8 cellular contexts compared by ENCODE assay signal in the genomic region with DNA sequence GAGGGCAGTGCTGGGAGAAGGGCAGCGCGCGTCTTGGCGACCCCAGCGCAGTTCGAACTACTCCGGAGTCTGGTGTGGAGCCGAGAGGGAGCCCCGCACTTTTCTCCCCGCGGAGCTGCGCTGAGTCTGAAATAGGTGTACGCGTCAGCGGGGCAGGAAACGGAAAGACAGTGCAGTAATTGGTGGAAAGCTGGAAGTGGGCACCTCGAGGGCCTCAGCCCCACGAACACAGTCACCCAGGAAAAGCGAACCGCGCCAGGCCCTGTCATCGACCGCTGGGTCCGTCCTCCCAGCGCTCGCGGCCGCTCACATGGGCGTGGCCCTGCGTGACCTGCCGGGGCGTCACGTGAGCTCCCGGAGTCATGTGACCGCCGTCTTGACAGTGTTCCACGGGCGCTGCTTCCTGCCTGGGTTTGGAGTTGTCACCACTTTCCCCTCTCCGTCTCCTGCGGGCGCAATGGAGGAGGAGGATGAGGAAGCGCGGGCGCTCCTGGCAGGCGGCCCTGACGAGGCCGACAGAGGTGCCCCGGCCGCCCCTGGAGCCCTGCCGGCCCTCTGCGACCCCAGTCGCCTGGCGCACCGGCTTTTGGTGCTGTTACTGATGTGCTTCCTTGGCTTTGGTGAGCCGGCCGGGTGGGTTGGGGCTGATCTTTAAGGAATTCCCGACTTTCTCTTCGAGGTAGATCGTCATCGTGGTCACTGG. TPM values are rescaled to one million over a fixed set of nuclear protein-coding genes. Genes with fewer than 3 reads are reported as not detected.
DNase-seq lines count a peak whose midpoint lies in the region; ATAC-seq and TF ChIP-seq lines count a peak whose summit lies in the region.

A gene with protein sequence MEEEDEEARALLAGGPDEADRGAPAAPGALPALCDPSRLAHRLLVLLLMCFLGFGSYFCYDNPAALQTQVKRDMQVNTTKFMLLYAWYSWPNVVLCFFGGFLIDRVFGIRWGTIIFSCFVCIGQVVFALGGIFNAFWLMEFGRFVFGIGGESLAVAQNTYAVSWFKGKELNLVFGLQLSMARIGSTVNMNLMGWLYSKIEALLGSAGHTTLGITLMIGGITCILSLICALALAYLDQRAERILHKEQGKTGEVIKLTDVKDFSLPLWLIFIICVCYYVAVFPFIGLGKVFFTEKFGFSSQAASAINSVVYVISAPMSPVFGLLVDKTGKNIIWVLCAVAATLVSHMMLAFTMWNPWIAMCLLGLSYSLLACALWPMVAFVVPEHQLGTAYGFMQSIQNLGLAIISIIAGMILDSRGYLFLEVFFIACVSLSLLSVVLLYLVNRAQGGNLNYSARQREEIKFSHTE (plus strand): TSS at position 359 of the 703 bp plus-strand sequence. CDS start 99 bp downstream, at position 458.

- 0% methylated on average over 40 to 50 of the region's 60 CpGs for WGBS in mesodermal cell (ENCODE audit: insufficient coverage in 2 of 2), 2 experiments

- no peaks in the 10 kb centered on the region for H3K9me3 ChIP-seq in OCI-LY1 (ENCODE audit: low read length)
- no peaks in the 10 kb centered on the region for H3K9me3 ChIP-seq in mesodermal cell (ENCODE audit: control insufficient read depth, low read length)

- no peaks in the 10 kb centered on the region for H3F3A ChIP-seq in OCI-LY1 (ENCODE audit: insufficient read depth, low read length)

- H3K9ac ChIP-seq in OCI-LY1 (ENCODE audit: low read length) = peak within 1 kb of the TSS; percentile 72

- H3K4me1 ChIP-seq in OCI-LY1 (ENCODE audit: insufficient read depth, low read length, severe bottlenecking) (peaks cover 35% of the 10 kb centered on the region), mesodermal cell (ENCODE audit: control insufficient read depth, insufficient read depth, low read length, poor library complexity, severe bottlenecking) (no peaks in the 10 kb centered on the region)

- no peaks in the 10 kb centered on the region for H3K27me3 ChIP-seq in OCI-LY1 (ENCODE audit: insufficient read depth, low read length)

- no peak within 1 kb of the TSS for H3K27ac ChIP-seq in OCI-LY1 (ENCODE audit: low read depth, low read length, poor library complexity, severe bottlenecking)
- no peak within 1 kb of the TSS for H3K27ac ChIP-seq in mesodermal cell (ENCODE audit: low read depth, low read length, severe bottlenecking)

- H3K79me2 ChIP-seq in OCI-LY1 (ENCODE audit: insufficient read depth, low read length) = peaks cover 32% of the 10 kb centered on the region

- in situ Hi-C loops in endometrial microvascular endothelial cells (cut with HindIII; ENCODE audit: inconsistent ontology term, low pct_unique_long_range_greater_than_20kb, low sequenced_read_pairs) = no loop called here

- peak; percentile 98 for ATAC-seq in GM21515 (IDR thresholded peaks at IDR 0.05; ENCODE audit: unreplicated experiment)

- H3K4me3 ChIP-seq in OCI-LY1 (ENCODE audit: low read depth, low read length, poor library complexity, severe bottlenecking) (peak within 1 kb of the TSS; percentile 75), mesodermal cell (ENCODE audit: extremely low read depth, insufficient read depth, low read length, poor library complexity, severe bottlenecking) (peak within 1 kb of the TSS; percentile 69)

- no peaks in the 10 kb centered on the region for H4K20me1 ChIP-seq in OCI-LY1 (ENCODE audit: insufficient read depth, low read length)

- H2AFZ ChIP-seq in OCI-LY1 (ENCODE audit: low read length) = peak within 1 kb of the TSS; percentile 64

- no peak for TF ChIP-seq CTCF in OCI-LY1 (IDR thresholded peaks at IDR 0.05; ENCODE audit: low read length)

- peaks cover 26% of the 10 kb centered on the region; the same call in 1 of the 2 replicates for H3K36me3 ChIP-seq in OCI-LY1 (ENCODE audit: insufficient read depth, low read length)
- no peaks in the 10 kb centered on the region for H3K36me3 ChIP-seq in mesodermal cell (ENCODE audit: control insufficient read depth, insufficient read depth, low read length)

- peak; percentile 96 for DNase-seq in D341Med (ENCODE audit: low spot score)
- DNase-seq in HuH-7 (ENCODE audit: low spot score) = peak; percentile 79
- DNase-seq in activated CD8-positive, alpha-beta memory T cell treated with anti-CD3 and anti-CD28 coated beads, Interleukin-2, amount 50 U/mL, for 4 hours = peak; percentile 85
- DNase-seq in stimulated activated CD8-positive, alpha-beta memory T cell treated with anti-CD3 and anti-CD28 coated beads, Interleukin-15, amount 100 ng/mL, for 4 hours (ENCODE audit: low read depth in 2 of 2) = peak; percentile 77 to 78

- no peaks in the 10 kb centered on the region for H3K9me2 ChIP-seq in OCI-LY1 (ENCODE audit: low read depth, low read length)

- peak within 1 kb of the TSS; percentile 86 for H3K4me2 ChIP-seq in OCI-LY1 (ENCODE audit: low read length)

RNA-seq across cellular contexts. Expression of the gene that starts here (rescaled TPM):
- 102 TPM for total RNA-seq in endometrial microvascular endothelial cells (ENCODE audit: inconsistent ontology term)
- polyA plus RNA-seq in mesodermal cell (2013, experiment 1 of 2) = 18.8 TPM
- 17.6 TPM for polyA plus RNA-seq in mesodermal cell (2013, experiment 2 of 2)
